In the genomic region with DNA sequence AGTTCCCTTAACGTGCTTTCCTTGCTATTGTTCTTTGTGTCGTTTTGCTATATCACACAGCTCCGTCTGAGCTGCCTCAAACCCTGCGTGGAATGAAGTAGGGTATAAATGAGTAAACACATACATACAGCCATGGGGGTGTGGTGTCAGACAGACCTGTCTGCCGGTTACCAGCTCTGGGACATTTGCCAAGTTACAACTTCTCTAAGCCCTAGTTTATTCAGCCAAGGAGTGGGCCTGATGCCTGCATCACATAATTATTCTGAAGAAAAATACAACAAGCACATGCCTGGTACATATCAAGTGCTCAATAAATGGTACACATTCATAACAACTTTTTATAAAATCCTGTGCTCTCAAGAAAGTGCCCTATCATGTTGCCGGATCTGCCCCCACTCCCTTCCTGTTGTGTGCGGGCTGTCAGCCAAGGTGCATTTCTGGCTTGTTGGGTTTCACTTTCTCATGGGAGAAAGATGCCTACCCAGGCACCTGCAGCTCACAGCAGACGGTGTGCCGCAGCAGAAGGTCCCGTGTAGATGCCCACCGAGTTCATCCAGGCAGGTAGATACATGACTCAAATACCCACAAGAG, we compare ENCODE assay signal across 9 cellular contexts. TPM values are rescaled to one million over a fixed set of nuclear protein-coding genes. Genes with fewer than 3 reads are reported as not detected.
DNase-seq lines count a peak whose midpoint lies in the region; ATAC-seq and FAIRE-seq lines count a peak whose summit lies in the region.
"Had no signal": no experiment of that assay in that cellular context is flagged by ENCODE, and none has a peak within 500 bp of the region (broad histone marks: within the 10 kb centered on the region; RNA-seq: fewer than 3 reads in every experiment).

No MANE protein-coding gene starts in this region.

- H3K36me3 ChIP-seq in small intestine (ENCODE audit: control insufficient read depth in 2 of 2, insufficient read depth in 2 of 2, low read length in 2 of 2) = peaks cover 0 to 2% of the 10 kb centered on the region in 2 donors
- H3K36me3 ChIP-seq: cardiac muscle cell had no signal

- no peak for FAIRE-seq in small intestine (lab: Jason Lieb, UNC)

- H3K4me1 ChIP-seq in small intestine (ENCODE audit: control insufficient read depth in 2 of 2, insufficient read depth in 1 of 2, low read depth in 1 of 2, low read length in 1 of 2) = peaks cover 9 to 17% of the 10 kb centered on the region in 2 donors

- no peaks in the 10 kb centered on the region for H3K27me3 ChIP-seq in small intestine (ENCODE audit: control insufficient read depth in 2 of 2, insufficient read depth in 2 of 2, low read length in 2 of 2)
- H3K27me3 ChIP-seq: cardiac muscle cell had no signal

- peak overlapping the region; percentile 83 to 94 for H3K27ac ChIP-seq in small intestine (ENCODE audit: low read depth in 1 of 2, low read length in 1 of 2)
- H3K27ac ChIP-seq: cardiac muscle cell had no signal

- no peaks in the 10 kb centered on the region for H3K27me3 Mint-ChIP-seq in T-helper 17 cell

- peak overlapping the region; percentile 78 for H3K27ac Mint-ChIP-seq in T-helper 17 cell

- H3K4me1 Mint-ChIP-seq in T-helper 17 cell = peaks cover 48% of the 10 kb centered on the region

- no peaks in the 10 kb centered on the region for H3K9me3 ChIP-seq in T-helper 17 cell (ENCODE audit: control insufficient read depth, low read length, poor library complexity, severe bottlenecking)
- H3K9me3 ChIP-seq in small intestine (ENCODE audit: control insufficient read depth, low read depth) = no peaks in the 10 kb centered on the region

- ATAC-seq in GM19324 (IDR thresholded peaks at IDR 0.05; ENCODE audit: low FRiP score, unreplicated experiment) (peak; percentile 76), T-helper 17 cell (peak; percentile 92)

- WGBS in small intestine, 3 donors = 3 to 29% (median 7%) methylated on average over 11 of the region's 11 CpGs

- H3K4me3 ChIP-seq in small intestine (ENCODE audit: low read depth in 1 of 2, low read length in 2 of 2) = no peak overlapping the region
- H3K4me3 ChIP-seq: cardiac muscle cell had no signal

- H3K4me3 Mint-ChIP-seq in T-helper 17 cell = peak overlapping the region; percentile 33

- peak; percentile 51 for DNase-seq in A172 (ENCODE audit: low spot score)
- peak; percentile 91 for DNase-seq in HT-29 (ENCODE audit: low spot score)
- peak; percentile 32 to 53 (median 51) for DNase-seq in T-helper 17 cell
- peak; percentile 33 for DNase-seq in amniotic epithelial cell (ENCODE audit: low read depth)
- DNase-seq in small intestine = peak; percentile 93
- no peak for DNase-seq in HK-2 (ENCODE audit: unreplicated experiment)
- DNase-seq in AG20443 (ENCODE audit: low spot score) = no peak

- H3K36me3 Mint-ChIP-seq in T-helper 17 cell (ENCODE audit: low read depth) = no peaks in the 10 kb centered on the region

RNA-seq across cellular contexts. Expression of gene SMPD3, which starts 30.5 kb away (rescaled TPM):
- 0.12 and 0.65 TPM in 2 replicates for total RNA-seq in A172 (2014; rRNA removed; shearing (Covaris generic))
- 45.7 and 50.7 TPM in 2 replicates for total RNA-seq in HT-29 (2014; rRNA removed; shearing (Covaris generic))
- total RNA-seq in T-helper 17 cell = under 1 TPM; 0.70 to 0.99 TPM
- polyA plus RNA-seq in small intestine = 100 to 1,000 TPM in 1 of 3 donors, 10 to 100 TPM in 2; 57.1 to 123 (median 86.7) TPM

Comparison
In these comparisons a context has a peak if more than half of its experiments do, and no peak if none do; other contexts are left out.
1. DNase-seq: peak in A172 (single experiment), HT-29 (single experiment), T-helper 17 cell (3 of 3), amniotic epithelial cell (single experiment) and small intestine (single experiment); none in HK-2 (single experiment) and AG20443 (single experiment).
2. RNA of gene SMPD3, which starts 30.5 kb away (total RNA-seq): 45.7 to 50.7 TPM in HT-29; 0.70 to 0.99 TPM in T-helper 17 cell and 0.12 to 0.65 TPM in A172; every median in the first group is over 10 times any median in the second.